26 cellular contexts compared by ENCODE assay signal in the genomic region with DNA sequence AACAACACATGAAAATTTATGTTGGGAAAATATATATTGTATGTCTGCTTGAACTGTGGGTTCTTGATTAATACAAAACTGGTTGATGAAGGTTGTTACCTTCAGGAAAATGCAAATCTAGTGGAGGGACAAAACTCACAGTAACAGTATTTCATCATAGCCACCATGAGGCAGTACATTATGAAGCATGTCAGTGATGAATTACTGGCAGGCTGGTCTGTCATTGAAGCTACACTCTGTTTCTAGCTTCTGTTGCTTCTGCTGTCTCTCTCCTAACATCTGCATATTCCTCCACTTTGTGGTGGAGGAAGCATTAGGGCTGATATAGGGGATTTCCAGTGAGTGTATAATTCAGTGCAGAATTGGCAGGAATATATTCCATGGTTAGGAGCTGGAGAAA. TPM values are rescaled to one million over a fixed set of nuclear protein-coding genes. Genes with fewer than 3 reads are reported as not detected.
"Had no signal": no experiment of that assay in that cellular context is flagged by ENCODE, and none has a peak within 500 bp of the region (broad histone marks: within the 10 kb centered on the region; RNA-seq: fewer than 3 reads in every experiment).

No MANE protein-coding gene starts in this region.

- H3K4me1 ChIP-seq: Peyer's patch, SJCRH30 had no signal

- H3K4me2 ChIP-seq: KMS-11, PC-9 had no signal

- DNase-seq: MV-4-11; NCI-H1048; NCI-H1105; NCI-H1417; NCI-H146; NCI-H1694 treated with DMSO at 0.1 percent for 48 hours; NCI-H1930; NCI-H2081; NCI-H2107; NCI-H2227 treated with DMSO at 0.1 percent for 48 hours; NCI-H524; NCI-H526 treated with DMSO at 0.1 percent for 48 hours; NCI-H748 treated with DMSO at 0.1 percent for 48 hours; NK-92 treated with Interleukin-12 subunit alpha and Interleukin-12 subunit beta, amount 100 ng/mL, for 24 hours; OCI-M1; PC-9; Peyer's patch; SHP77 treated with DMSO at 0.1 percent for 48 hours; SJCRH30; T-helper 1 cell had no signal

- H3K27ac ChIP-seq: KMS-11, PC-9, Peyer's patch, SJCRH30 had no signal

- H3K9ac ChIP-seq: KMS-11 had no signal

- H3K4me3 ChIP-seq: PC-9, Peyer's patch, SJCRH30 had no signal

- H2AFZ ChIP-seq: PC-9 had no signal

- H3K36me3 ChIP-seq: Peyer's patch, SJCRH30 had no signal

- ATAC-seq: Right ventricle myocardium inferior, SK-N-SH treated with all-trans-retinoic acid at 6 μM for 48 hours had no signal

- H3K27me3 ChIP-seq: Peyer's patch had no signal

- H3K9me3 ChIP-seq: Peyer's patch, SJCRH30 had no signal

RNA-seq across cellular contexts. Expression of gene RAB6D, which starts 44.2 kb away (rescaled TPM):
- total RNA-seq: LHCN-M2, MCF 10A, PC-9, Right ventricle myocardium inferior, RPMI7951, SJCRH30 had no signal
